Comparison of ENCODE assay signal across 8 cellular contexts in genomic region chr2:45651415-45652089, GRCh38. TPM values are rescaled to one million over a fixed set of nuclear protein-coding genes. Genes with fewer than 3 reads are reported as not detected.
A peak's percentile ranks its signal among the peaks of the same experiment; 100 is the strongest.
DNase-seq lines count a peak whose midpoint lies in the region; ATAC-seq and TF ChIP-seq lines count a peak whose summit lies in the region.

PRKCE (plus strand) TSS chr2:45651675.

- CTCF ChIA-PET in CD4-positive, alpha-beta memory T cell (lab: Charles Lee; ENCODE audit: partially characterized antibody): interaction anchor here (1.4 to 1.8 kb wide), 3 partner anchors 10 to 41 kb away, joined by 3 to 7 read pairs (median 6); partner anchors contain the start of gene SRBD1

- H3K27ac ChIP-seq in CD4-positive, alpha-beta memory T cell (ENCODE audit: low read depth, low read length): peak within 1 kb of the TSS; percentile 71
- peak within 1 kb of the TSS; percentile 99 for H3K27ac ChIP-seq in coronary artery

- intact Hi-C loops in CD4-positive, alpha-beta memory T cell (cut with micrococcal nuclease): loop anchor here (1.0 to 5.0 kb wide), 3 partner anchors 40 to 645 kb away; partner anchors contain the start of genes EPAS1 and SRBD1
- intact Hi-C loops in left colon (cut with DNase I, micrococcal nuclease): loop anchor here in 1 of 2 donors (5.0 kb wide), 1 partner anchor 126 kb away; no protein-coding TSS in a partner anchor

- H3K36me3 ChIP-seq in CD4-positive, alpha-beta memory T cell (ENCODE audit: insufficient read depth, low read length): no peaks in the 10 kb centered on the region

- H3K27me3 Mint-ChIP-seq in CD4-positive, alpha-beta memory T cell: peaks cover 1 to 2% of the 10 kb centered on the region in 2 donors

- peaks cover 20 to 38% (median 27%) of the 10 kb centered on the region in 4 donors for H3K4me1 Mint-ChIP-seq in CD4-positive, alpha-beta memory T cell

- POLR2A ChIA-PET in CD4-positive, alpha-beta memory T cell (lab: Charles Lee; ENCODE audit: partially characterized antibody): interaction anchor here (3.2 kb wide), 2 partner anchors 10 to 84 kb away, joined by 16 to 22 read pairs; no protein-coding TSS in a partner anchor

- no peaks in the 10 kb centered on the region for H3K9me3 ChIP-seq in CD4-positive, alpha-beta memory T cell (ENCODE audit: control insufficient read depth in 1 of 2, low read length in 2 of 2)

- no peaks in the 10 kb centered on the region for H3K27me3 ChIP-seq in CD4-positive, alpha-beta memory T cell (ENCODE audit: insufficient read depth, low read length)

- H3K36me3 Mint-ChIP-seq in CD4-positive, alpha-beta memory T cell: peaks cover 4 to 20% of the 10 kb centered on the region in 2 donors

- peak within 1 kb of the TSS; percentile 93 to 99 (median 98) for H3K27ac Mint-ChIP-seq in CD4-positive, alpha-beta memory T cell

- H3K4me3 Mint-ChIP-seq in CD4-positive, alpha-beta memory T cell: peak within 1 kb of the TSS; percentile 95 to 98 (median 97)

- ATAC-seq in GM21360 (IDR thresholded peaks at IDR 0.05; ENCODE audit: unreplicated experiment): peak; percentile 5
- peak; percentile 21 to 36 for ATAC-seq in activated CD4-positive, CD25-positive, alpha-beta regulatory T cell treated with anti-CD3 and anti-CD28 coated beads, Interleukin-2, amount 50 U/mL, for 24 hours
- peak; percentile 45 for ATAC-seq in left colon

- no peak for TF ChIP-seq CTCF in coronary artery (IDR thresholded peaks at IDR 0.05)

- H3K9me3 Mint-ChIP-seq in CD4-positive, alpha-beta memory T cell: peaks cover 0 to 2% (median 0%) of the 10 kb centered on the region in 8 donors

- peaks cover 21% of the 10 kb centered on the region for H3K4me1 ChIP-seq in CD4-positive, alpha-beta memory T cell (ENCODE audit: insufficient read depth, low read length)

- H3K4me3 ChIP-seq in CD4-positive, alpha-beta memory T cell (ENCODE audit: low read length in 2 of 2): peak within 1 kb of the TSS; percentile 76 to 85
- peak within 1 kb of the TSS; percentile 89 for H3K4me3 ChIP-seq in coronary artery

- DNase-seq in CD4-positive, alpha-beta memory T cell: peak in 2 of 5 donors; percentile 19 to 72
- DNase-seq in HT1080 (ENCODE audit: low read depth) (no peak), coronary artery (ENCODE audit: low spot score) (peak; percentile 86), left colon (peak; percentile 72 to 79), middle frontal gyrus (ENCODE audit: extremely low spot score, low spot score) (no peak)
- DNase-seq in stimulated activated CD4-positive, alpha-beta T cell treated with anti-CD3 and anti-CD28 coated beads, Interleukin-1b, Interleukin-23, amount 100 ng/mL, for 24 hours (ENCODE audit: low read depth in 4 of 4, low spot score in 1 of 4): peak; percentile 11 to 43 (median 28)

RNA-seq across cellular contexts. Expression of gene PRKCE, which starts in this region (rescaled TPM):
- total RNA-seq in CD4-positive, alpha-beta memory T cell: 10 to 100 TPM; 19.2 to 21.7 TPM
- polyA plus RNA-seq in CD4-positive, alpha-beta memory T cell: 1 to 10 TPM; 1.8 to 2.7 TPM
- total RNA-seq in HT1080 (2014; rRNA removed; shearing (Covaris generic)): 31.7 and 32.4 TPM in 2 replicates
- 30.4 and 41.4 TPM in 2 replicates for polyA plus RNA-seq in HT1080 (2015; cell fraction: cytosol; rRNA removed)
- polyA plus RNA-seq in HT1080 (2015; cell fraction: nucleus; rRNA removed): 33.1 and 44.0 TPM in 2 replicates
- 10 to 100 TPM; 22.2 to 29.2 TPM for total RNA-seq in left colon

Comparison
In these comparisons a context has a peak if more than half of its experiments do, and no peak if none do; other contexts are left out.
1. DNase-seq: peak in coronary artery (single experiment), left colon (2 of 2) and stimulated activated CD4-positive, alpha-beta T cell treated with anti-CD3 and anti-CD28 coated beads, Interleukin-1b, Interleukin-23, amount 100 ng/mL, for 24 hours (4 of 4); none in HT1080 (single experiment) and middle frontal gyrus (single experiment).
2. Peak in every context shown above with its lines, with median percentiles within 50 percentile points of each other: ATAC-seq.